21 cellular contexts compared by ENCODE assay signal in the genomic region with DNA sequence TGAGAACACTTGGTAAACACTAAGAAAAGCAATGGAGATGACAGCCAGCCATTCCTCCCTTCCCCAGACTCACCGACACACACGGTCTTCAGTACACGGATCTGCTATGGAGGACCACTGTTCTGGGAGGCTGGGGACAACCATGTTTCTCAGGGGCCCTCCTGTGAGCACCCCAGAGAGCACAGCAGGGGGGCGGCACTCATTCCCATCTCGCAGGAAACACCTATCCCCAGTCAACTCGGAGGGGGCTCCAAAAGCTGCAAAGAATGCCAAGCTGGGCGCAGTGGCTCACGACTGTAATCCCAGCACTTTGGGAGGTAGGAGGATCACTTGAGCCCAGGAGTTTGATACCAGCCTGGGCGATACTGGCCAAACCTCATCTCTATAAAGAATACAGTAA.
"Had no signal": no experiment of that assay in that cellular context is flagged by ENCODE, and none has a peak within 500 bp of the region (broad histone marks: within the 10 kb centered on the region; RNA-seq: fewer than 3 reads in every experiment).

No MANE protein-coding gene starts in this region.

- H3K9me3 ChIP-seq: esophagus muscularis mucosa, gastrocnemius medialis, left lung, psoas muscle, testis, tibial nerve, upper lobe of right lung, vagina had no signal

- H3K27me3 Mint-ChIP-seq: stimulated activated naive CD8-positive, alpha-beta T cell treated with anti-CD3 and anti-CD28 coated beads, Interleukin-15, Interleukin-2, amounts not matched to agents 100 ng/mL and 50 ng/mL, for 24 hours had no signal

- H3K9me3 Mint-ChIP-seq: nephron; stimulated activated naive CD8-positive, alpha-beta T cell treated with anti-CD3 and anti-CD28 coated beads, Interleukin-15, Interleukin-2, amounts not matched to agents 100 ng/mL and 50 ng/mL, for 24 hours had no signal

- H3K36me3 ChIP-seq: gastrocnemius medialis had no signal

- H3K4me3 Mint-ChIP-seq: nephron; stimulated activated naive CD8-positive, alpha-beta T cell treated with anti-CD3 and anti-CD28 coated beads, Interleukin-15, Interleukin-2, amounts not matched to agents 100 ng/mL and 50 ng/mL, for 24 hours had no signal

- ATAC-seq: gastrocnemius medialis, left lung, psoas muscle, upper lobe of right lung had no signal

- H3K9ac ChIP-seq: parathyroid adenoma had no signal

- H3K4me3 ChIP-seq: coronary artery, esophagus muscularis mucosa, gastrocnemius medialis, left lung, lung, psoas muscle, testis, tibial nerve, upper lobe of right lung, vagina had no signal

- H3K27me3 ChIP-seq: esophagus muscularis mucosa, gastrocnemius medialis, left lung, testis, tibial nerve, upper lobe of right lung, vagina had no signal

- H3K27ac ChIP-seq: coronary artery, epithelial cell of prostate, gastrocnemius medialis, left lung, parathyroid adenoma, psoas muscle, testis, tibial nerve, upper lobe of right lung, vagina had no signal

- H3K27ac Mint-ChIP-seq: nephron; stimulated activated naive CD8-positive, alpha-beta T cell treated with anti-CD3 and anti-CD28 coated beads, Interleukin-15, Interleukin-2, amounts not matched to agents 100 ng/mL and 50 ng/mL, for 24 hours had no signal

- DNase-seq: effector memory CD4-positive, alpha-beta T cell; gastrocnemius medialis; islet precursor cell; left lung; mesenchymal stem cell; midbrain; occipital lobe; psoas muscle; small intestine; stimulated activated CD4-positive, alpha-beta T cell treated with anti-CD3 and anti-CD28 coated beads, Interleukin-2, amount 100 ng/mL, for 48 hours; testis; upper lobe of right lung had no signal

- H3K4me1 ChIP-seq: gastrocnemius medialis, left lung, parathyroid adenoma, psoas muscle, testis, upper lobe of right lung, vagina had no signal
